Comparison of ENCODE assay signal across 4 cellular contexts in genomic region chr11:2639763-2640162, GRCh38.
A peak's percentile ranks its signal among the peaks of the same experiment; 100 is the strongest.
DNase-seq lines count a peak whose midpoint lies in the region; ATAC-seq, FAIRE-seq and TF ChIP-seq lines count a peak whose summit lies in the region.
"Not testable (repeated sequence)": the region's sequence is repeated elsewhere in the genome, so short reads cannot be mapped to it uniquely, and the experiment has no call there.

No MANE protein-coding gene starts in this region.

- not testable (repeated sequence) for H3K79me2 ChIP-seq in HepG2 (ENCODE audit: insufficient read depth, low read length)

- CTCF ChIA-PET in HepG2 (lab: Yijun Ruan, JAX; ENCODE audit: low intra/inter-chr PET ratio, low total read pairs) = not testable (repeated sequence)

- not testable (repeated sequence) for H4K20me1 ChIP-seq in HepG2 (ENCODE audit: insufficient read depth, low read length)

- H3K27ac Mint-ChIP-seq in chondrocyte (ENCODE audit: unreplicated experiment); neural crest cell (ENCODE audit: unreplicated experiment): not testable (repeated sequence)
- H3K27ac Mint-ChIP-seq in progenitor cell of endocrine pancreas = peak overlapping the region; percentile 94

- TF ChIP-seq CTCF in chondrocyte (IDR thresholded peaks at IDR 0.05); HepG2 (CRISPR knock-in tag; IDR thresholded peaks at IDR 0.05); neural crest cell (conservative IDR thresholded peaks at IDR 0.05); progenitor cell of endocrine pancreas (IDR thresholded peaks at IDR 0.05; ENCODE audit: unreplicated experiment): not testable (repeated sequence)

- POLR2A ChIA-PET in HepG2 (lab: Yijun Ruan, JAX) = not testable (repeated sequence)

- not testable (repeated sequence) for H3K9ac ChIP-seq in HepG2 (ENCODE audit: insufficient read depth, low read depth, low read length)

- not testable (repeated sequence) for H2AFZ ChIP-seq in HepG2 (ENCODE audit: low read length)

- H3K4me2 ChIP-seq in HepG2 (ENCODE audit: low read depth, low read length) = not testable (repeated sequence)

- peaks cover 74% of the 10 kb centered on the region for H3K9me3 Mint-ChIP-seq in chondrocyte (ENCODE audit: low read depth)
- peaks cover 30% of the 10 kb centered on the region for H3K9me3 Mint-ChIP-seq in neural crest cell
- peaks cover 59% of the 10 kb centered on the region for H3K9me3 Mint-ChIP-seq in progenitor cell of endocrine pancreas (ENCODE audit: low read depth)

- H3K36me3 Mint-ChIP-seq in chondrocyte (ENCODE audit: low read depth) (peaks cover 49% of the 10 kb centered on the region), neural crest cell (ENCODE audit: low read depth) (peaks cover 53% of the 10 kb centered on the region), progenitor cell of endocrine pancreas (ENCODE audit: insufficient read depth) (peaks cover 47% of the 10 kb centered on the region)

- H3K27me3 ChIP-seq in HepG2 (ENCODE audit: control insufficient read depth in 1 of 2, insufficient read depth in 2 of 2, low read length in 2 of 2) = not testable (repeated sequence)

- BruUV-seq in HepG2 (replicated peaks; lab: Mats Ljungman, UMichigan) = not testable (repeated sequence)

- not testable (repeated sequence) for H3K4me3 Mint-ChIP-seq in chondrocyte (ENCODE audit: unreplicated experiment); progenitor cell of endocrine pancreas (ENCODE audit: low read depth)
- H3K4me3 Mint-ChIP-seq in neural crest cell = peak overlapping the region; percentile 19

- in situ Hi-C loops in HepG2 (cut with HindIII; ENCODE audit: extremely low pct_ligation_motif_present, low pct_unique_long_range_greater_than_20kb) = not testable (repeated sequence)

- H3K9me3 ChIP-seq in HepG2 (ENCODE audit: low read length) = peaks cover 73% of the 10 kb centered on the region

- peak; percentile 41 for DNase-seq in chondrocyte (ENCODE audit: low spot score)
- not testable (repeated sequence) for DNase-seq in HepG2 (ENCODE audit: low spot score); neural crest cell (ENCODE audit: low read depth, low spot score); progenitor cell of endocrine pancreas (ENCODE audit: low spot score, unreplicated experiment)

- 85% methylated on average over 7 of the region's 13 CpGs for WGBS in HepG2 (ENCODE audit: low lambda C conversion rate)

- not testable (repeated sequence) for TF ChIP-seq POLR2A in HepG2 (IDR thresholded peaks at IDR 0.05; ENCODE audit: insufficient read depth in 1 of 2, low read depth in 2 of 2, low read length in 2 of 2)

- H3K4me1 Mint-ChIP-seq in chondrocyte (ENCODE audit: low read depth); neural crest cell; progenitor cell of endocrine pancreas (ENCODE audit: low read depth): not testable (repeated sequence)

- not testable (repeated sequence) for TF ChIP-seq EP300 in HepG2 (IDR thresholded peaks at IDR 0.05; ENCODE audit: low read depth in 2 of 2, low read length in 2 of 2); HepG2 (CRISPR knock-in tag; IDR thresholded peaks at IDR 0.05; ENCODE audit: borderline replicate concordance)

- H3K27me3 Mint-ChIP-seq in chondrocyte (ENCODE audit: low read depth); neural crest cell (ENCODE audit: low read depth); progenitor cell of endocrine pancreas: not testable (repeated sequence)

- H3K4me3 ChIP-seq in HepG2 (replicated peaks in 1 of 3; ENCODE audit: insufficient read depth in 1 of 3, low read depth in 2 of 3, low read length in 3 of 3) = not testable (repeated sequence)

- FAIRE-seq in HepG2 (lab: Jason Lieb, UNC) = not testable (repeated sequence)

- TF ChIP-seq RAD21 in HepG2 (CRISPR knock-in tag; IDR thresholded peaks at IDR 0.05) = not testable (repeated sequence)

- H3K36me3 ChIP-seq in HepG2 (replicated peaks in 1 of 2; ENCODE audit: control insufficient read depth in 1 of 2, insufficient read depth in 2 of 2, low read length in 2 of 2) = not testable (repeated sequence)

- not testable (repeated sequence) for H3K27ac ChIP-seq in HepG2 (ENCODE audit: extremely low read length, insufficient read depth, low read length)

- H3K4me1 ChIP-seq in HepG2 (ENCODE audit: insufficient read depth, low read length) = not testable (repeated sequence)

- intact Hi-C loops in HepG2 (cut with micrococcal nuclease; ENCODE audit: unreplicated experiment) = not testable (repeated sequence)

- ATAC-seq in HepG2 = not testable (repeated sequence)

TF ChIP-seq in HepG2, 621 proteins besides CTCF, POLR2A, EP300 and RAD21:
- TF ChIP-seq ZNF280B (CRISPR knock-in tag; IDR thresholded peaks at IDR 0.05; ENCODE audit: borderline replicate concordance) = 0 out of 2 replicates have a peak, but pooled peaks have one; percentile 38
- peak; percentile 66; the same call in 1 of the 2 replicates for TF ChIP-seq AKAP8 (CRISPR knock-in tag; IDR thresholded peaks at IDR 0.05)
- peak; percentile 19; the same call in 1 of the 2 replicates for TF ChIP-seq ZNF687 (CRISPR knock-in tag; IDR thresholded peaks at IDR 0.05)
- TF ChIP-seq AGO2 (optimal IDR thresholded peaks at IDR 0.05; ENCODE audit: low read depth, low read length) = peak; percentile 63
